Comparison of ENCODE assay signal across 23 cellular contexts in the genomic region with DNA sequence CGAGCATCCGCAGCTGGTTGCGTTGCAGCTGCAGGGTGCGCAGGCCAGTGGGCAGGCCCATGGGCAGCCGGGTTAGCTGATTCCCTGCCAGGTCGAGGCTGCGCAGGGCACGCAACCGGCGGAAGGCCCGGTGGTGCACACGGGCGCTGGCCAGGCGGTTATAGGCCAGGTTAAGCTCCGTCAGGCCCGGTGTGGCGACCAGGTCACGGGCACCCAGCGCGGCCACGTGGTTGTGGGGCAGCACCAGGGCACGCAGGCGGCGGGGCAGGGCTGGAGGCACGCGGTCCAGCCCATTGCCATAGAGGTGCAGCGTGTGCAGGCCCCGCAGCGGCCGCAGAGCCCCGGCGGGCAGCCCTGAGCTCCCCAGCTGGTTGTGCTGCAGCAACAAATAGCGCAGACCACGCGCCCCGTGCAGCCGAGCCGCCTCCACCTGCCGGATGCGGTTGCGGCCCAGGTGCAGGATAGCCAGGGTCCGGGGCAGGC. TPM values are rescaled to one million over a fixed set of nuclear protein-coding genes. Genes with fewer than 3 reads are reported as not detected.
DNase-seq lines count a peak whose midpoint lies in the region; ATAC-seq, FAIRE-seq and TF ChIP-seq lines count a peak whose summit lies in the region.
"Had no signal": no experiment of that assay in that cellular context is flagged by ENCODE, and none has a peak within 500 bp of the region (broad histone marks: within the 10 kb centered on the region; RNA-seq: fewer than 3 reads in every experiment).

No MANE protein-coding gene starts in this region.

- in situ Hi-C loops in K562 (cut with MboI) = no loop called here

- H3K27ac ChIP-seq in K562 (ENCODE audit: extremely low read depth, low read depth, low read length) (no peak overlapping the region), osteoblast (ENCODE audit: low read depth, low read length) (no peak overlapping the region)
- H3K27ac ChIP-seq: Peyer's patch had no signal

- H2AFZ ChIP-seq in K562 (ENCODE audit: low read depth, low read length) = no peak overlapping the region
- H2AFZ ChIP-seq in osteoblast (ENCODE audit: low read length) = no peak overlapping the region

- H3K4me3 ChIP-seq in K562 (no peak overlapping the region), osteoblast (ENCODE audit: insufficient read depth, low read length) (no peak overlapping the region)
- H3K4me3 ChIP-seq: Peyer's patch had no signal

- H3K4me2 ChIP-seq in K562 (ENCODE audit: insufficient read depth, low read length) (no peak overlapping the region), osteoblast (ENCODE audit: insufficient read depth, low read length) (no peak overlapping the region)

- CTCF ChIA-PET in K562 (lab: Yijun Ruan, JAX; ENCODE audit: low intra/inter-chr PET ratio) = no interaction called here

- TF ChIP-seq POLR2A in K562 (conservative IDR thresholded peaks at IDR 0.05) = no peak

- H4K20me1 ChIP-seq in K562 (replicated peaks; ENCODE audit: control insufficient read depth, insufficient read depth, low read length) (0 out of 2 replicates have a peak, but pooled peaks cover 4% of the 10 kb centered on the region), osteoblast (ENCODE audit: insufficient read depth, low read length) (no peaks in the 10 kb centered on the region)

- WGBS in K562 (ENCODE audit: insufficient coverage, low coverage, missing lambda C conversion rate) = 81% methylated on average over 33 of the region's 42 CpGs

- H3K36me3 ChIP-seq in K562 (ENCODE audit: control insufficient read depth, insufficient read depth, low read length) (peaks cover 19% of the 10 kb centered on the region; the same call in 1 of the 3 replicates), osteoblast (ENCODE audit: insufficient read depth, low read length) (peaks cover 12% of the 10 kb centered on the region)

- ATAC-seq in Right ventricle myocardium inferior (no peak), left cardiac atrium (no peak), K562 (no peak), GM18873 (IDR thresholded peaks at IDR 0.05; ENCODE audit: low FRiP score, unreplicated experiment) (no peak)

- POLR2A ChIA-PET in K562 (lab: Yijun Ruan, JAX) = interaction anchor here (0.6 to 3.2 kb wide), 6 partner anchors 10 to 80 kb away, joined by 3 to 21 read pairs (median 4); no protein-coding TSS in a partner anchor

- TF ChIP-seq CTCF in K562 (IDR thresholded peaks at IDR 0.05 in 2 of 3, conservative IDR thresholded peaks at IDR 0.05 in 1 of 3; ENCODE audit: insufficient read depth in 2 of 3, low read depth in 1 of 3, low read length in 3 of 3) (no peak), osteoblast (IDR thresholded peaks at IDR 0.05; ENCODE audit: extremely low read depth, low read depth, low read length) (no peak)

- BruUV-seq in K562 (replicated peaks; lab: Mats Ljungman, UMichigan) = no TSS peak

- H3K9me3 ChIP-seq in K562 (replicated peaks; ENCODE audit: control insufficient read depth, insufficient read depth, low read depth, low read length) = no peaks in the 10 kb centered on the region
- no peaks in the 10 kb centered on the region for H3K9me3 ChIP-seq in osteoblast (ENCODE audit: low read depth, low read length)
- H3K9me3 ChIP-seq: Caco-2, Peyer's patch had no signal

- intact Hi-C loops in Right ventricle myocardium inferior (cut with DNase I) = no loop called here
- intact Hi-C loops in left cardiac atrium (cut with DNase I) = no loop called here
- intact Hi-C loops in K562 (cut with micrococcal nuclease) = no loop called here

- no peak for TF ChIP-seq EP300 in K562 (IDR thresholded peaks at IDR 0.05; ENCODE audit: low read length)

- no peaks in the 10 kb centered on the region for H3K9me1 ChIP-seq in K562 (ENCODE audit: control insufficient read depth, insufficient read depth, low read length)

- H3K4me1 ChIP-seq in K562 (replicated peaks in 1 of 2; ENCODE audit: control insufficient read depth in 2 of 2, insufficient read depth in 2 of 2, low read length in 2 of 2) (peaks cover 0 to 54% of the 10 kb centered on the region in 2 experiments; a peak in 4 of 5 replicates), osteoblast (ENCODE audit: insufficient read depth, low read length) (no peaks in the 10 kb centered on the region)
- H3K4me1 ChIP-seq: Caco-2, Peyer's patch had no signal

- DNase-seq in Right ventricle myocardium inferior (ENCODE audit: missing footprints) = peak; percentile 54
- DNase-seq in left cardiac atrium = no peak
- DNase-seq in NCI-H146 treated with DMSO at 0.1 percent for 48 hours (lab: John Stamatoyannopoulos, UW; ENCODE audit: unreplicated experiment) = peak; percentile 9
- no peak for DNase-seq in K562 (ENCODE audit: extremely low read depth in 1 of 4, low spot score in 3 of 4)
- DNase-seq in osteoblast (ENCODE audit: insufficient read length, low spot score, missing footprints) = peak; percentile 56
- no peak for DNase-seq in midbrain (lab: John Stamatoyannopoulos, UW)
- DNase-seq in NCI-H1417 treated with DMSO at 0.1 percent for 48 hours (lab: John Stamatoyannopoulos, UW) = no peak
- DNase-seq: Caco-2, DMS79 treated with DMSO at 0.1 percent for 48 hours, GOT3, Kasumi-1, NCI-H1417, NCI-H2081, NCI-H226, NCI-H82, T-helper 1 cell had no signal

- H3K79me2 ChIP-seq in K562 (ENCODE audit: control insufficient read depth, insufficient read depth, low read length) (no peaks in the 10 kb centered on the region), osteoblast (ENCODE audit: insufficient read depth, low read length) (no peaks in the 10 kb centered on the region)

- H3K9ac ChIP-seq in K562 (ENCODE audit: insufficient read depth in 1 of 2, low read depth in 2 of 2, low read length in 2 of 2) = peak overlapping the region in 1 of 2 experiments; percentile 35; a peak in 2 of 4 replicates

- no peak for FAIRE-seq in K562 (lab: Jason Lieb, UNC)
- FAIRE-seq: G401.6, GM12892 had no signal

- no peak for TF ChIP-seq RAD21 in K562 (CRISPR knock-in tag; conservative IDR thresholded peaks at IDR 0.05 in 1 of 2, IDR thresholded peaks at IDR 0.05 in 1 of 2)

- peaks cover 0 to 3% of the 10 kb centered on the region in 2 experiments; a peak in 2 of 5 replicates for H3K27me3 ChIP-seq in K562 (ENCODE audit: control insufficient read depth in 2 of 2, insufficient read depth in 2 of 2, low read length in 2 of 2)
- H3K27me3 ChIP-seq in osteoblast (ENCODE audit: insufficient read depth, low read length) = no peaks in the 10 kb centered on the region
- H3K27me3 ChIP-seq: Peyer's patch had no signal

RNA-seq across cellular contexts. Expression of a gene that starts 5.3 kb away (rescaled TPM):
- total RNA-seq in Right ventricle myocardium inferior = 2.5 TPM
- 1 to 10 TPM; 1.1 to 1.4 TPM for total RNA-seq in left cardiac atrium
- 0.14 and 2.1 TPM in 2 replicates for total RNA-seq in K562 (2011; cell fraction: chromatin; rRNA removed; ENCODE audit: low replicate concordance)
- total RNA-seq in K562 (2011; cell fraction: nucleolus; rRNA removed) = 0.53 and 1.2 TPM in 2 replicates
- total RNA-seq in K562 (2011; cell fraction: nucleoplasm; rRNA removed) = 0.29 and 2.3 TPM in 2 replicates
- total RNA-seq in K562 (2014; rRNA removed) = 0.12 TPM in 1 of 2 replicates, not detected in the other
- total RNA-seq in K562 (2014; rRNA removed; fragmentation: Illumina TruSeq; extraction: Trizol) = not detected in 2 replicates
- 0.25 and 0.34 TPM in 2 replicates for total RNA-seq in K562 (2015; rRNA removed; fragmentation: Illumina TruSeq; extraction: Trizol)
- 0.40 and 0.47 TPM in 2 replicates for total RNA-seq in K562 (2021)
- 0.18 and 0.46 TPM in 2 replicates for polyA plus RNA-seq in K562 (2011; rRNA removed)
- 0.55 and 0.91 TPM in 2 replicates for polyA plus RNA-seq in K562 (2011; cell fraction: cytosol; rRNA removed)
- polyA plus RNA-seq in K562 (2011; cell fraction: nucleus; rRNA removed) = 0.18 and 0.60 TPM in 2 replicates
- polyA plus RNA-seq in K562 (2012) = 0.82 and 1.8 TPM in 2 replicates
- polyA plus RNA-seq in K562 (2014; fragmentation: Illumina TruSeq; extraction: Trizol) = 0.22 and 0.42 TPM in 2 replicates
- under 1 TPM in 1 of 2 experiments, not detected in 1; 0.24 TPM for polyA plus RNA-seq in K562 (2014; fragmentation: Nextera tagmentation; extraction: Ambion mirVana)
- polyA plus RNA-seq in K562 (2014; rRNA removed) = 0.21 TPM in 1 of 2 replicates, not detected in the other
- polyA minus RNA-seq in K562 (2011; rRNA and poly(A)+ RNA removed) = 0.42 TPM in 1 of 2 replicates, not detected in the other
- not detected in 2 replicates for polyA minus RNA-seq in K562 (2011; cell fraction: cytosol; rRNA and poly(A)+ RNA removed)
- polyA minus RNA-seq in K562 (2011; cell fraction: nucleus; rRNA and poly(A)+ RNA removed) = 0.13 and 0.67 TPM in 2 replicates
- 4.0 and 6.5 TPM in 2 replicates for total RNA-seq in osteoblast
- total RNA-seq: A673, Caco-2, SK-MEL-5 had no signal

RNA-seq across cellular contexts. Expression of a gene that starts 19.4 kb away (rescaled TPM):
- total RNA-seq in Right ventricle myocardium inferior (18.0 TPM), left cardiac atrium (10 to 100 TPM; 17.1 to 19.2 TPM), K562 (2014; rRNA removed) (37.0 and 39.4 TPM in 2 replicates), K562 (2014; rRNA removed; fragmentation: Illumina TruSeq; extraction: Trizol) (10.4 and 13.6 TPM in 2 replicates), K562 (2015; rRNA removed; fragmentation: Illumina TruSeq; extraction: Trizol) (22.5 and 24.0 TPM in 2 replicates), K562 (2021) (63.2 and 68.5 TPM in 2 replicates), osteoblast (11.5 and 11.9 TPM in 2 replicates)
- total RNA-seq in K562 (2011; cell fraction: chromatin; rRNA removed; ENCODE audit: low replicate concordance) = 49.6 and 162 TPM in 2 replicates
- 148 and 149 TPM in 2 replicates for total RNA-seq in K562 (2011; cell fraction: nucleolus; rRNA removed)
- total RNA-seq in K562 (2011; cell fraction: nucleoplasm; rRNA removed) = 55.0 and 76.5 TPM in 2 replicates
- polyA plus RNA-seq in K562 (2011; rRNA removed) (27.7 and 46.8 TPM in 2 replicates), K562 (2014; fragmentation: Illumina TruSeq; extraction: Trizol) (31.0 and 55.5 TPM in 2 replicates), K562 (2014; fragmentation: Nextera tagmentation; extraction: Ambion mirVana) (under 1 TPM; 0.17 to 0.56 TPM), K562 (2014; rRNA removed) (52.5 and 56.2 TPM in 2 replicates)
- polyA plus RNA-seq in K562 (2011; cell fraction: cytosol; rRNA removed) = 28.8 and 44.6 TPM in 2 replicates
- polyA plus RNA-seq in K562 (2011; cell fraction: nucleus; rRNA removed) = 228 and 347 TPM in 2 replicates
- polyA plus RNA-seq in K562 (2012) = 50.0 and 68.0 TPM in 2 replicates
- 14.2 and 17.7 TPM in 2 replicates for polyA minus RNA-seq in K562 (2011; rRNA and poly(A)+ RNA removed)
- polyA minus RNA-seq in K562 (2011; cell fraction: cytosol; rRNA and poly(A)+ RNA removed) = 19.0 and 22.3 TPM in 2 replicates
- 42.0 and 54.3 TPM in 2 replicates for polyA minus RNA-seq in K562 (2011; cell fraction: nucleus; rRNA and poly(A)+ RNA removed)

RNA-seq across cellular contexts. Expression of a gene that starts 27.0 kb away (rescaled TPM):
- total RNA-seq in Right ventricle myocardium inferior (18.7 TPM), left cardiac atrium (10 to 100 TPM; 19.4 to 20.5 TPM), K562 (2014; rRNA removed) (17.9 and 18.8 TPM in 2 replicates), K562 (2014; rRNA removed; fragmentation: Illumina TruSeq; extraction: Trizol) (5.8 and 7.7 TPM in 2 replicates), K562 (2015; rRNA removed; fragmentation: Illumina TruSeq; extraction: Trizol) (12.0 and 12.9 TPM in 2 replicates), K562 (2021) (28.4 and 31.0 TPM in 2 replicates), osteoblast (19.2 and 22.4 TPM in 2 replicates)
- 61.5 and 146 TPM in 2 replicates for total RNA-seq in K562 (2011; cell fraction: chromatin; rRNA removed; ENCODE audit: low replicate concordance)
- total RNA-seq in K562 (2011; cell fraction: nucleolus; rRNA removed) = 72.1 and 79.4 TPM in 2 replicates
- total RNA-seq in K562 (2011; cell fraction: nucleoplasm; rRNA removed) = 61.5 and 70.7 TPM in 2 replicates
- polyA plus RNA-seq in K562 (2011; rRNA removed) (10.1 and 25.5 TPM in 2 replicates), K562 (2014; fragmentation: Illumina TruSeq; extraction: Trizol) (15.6 and 21.2 TPM in 2 replicates), K562 (2014; fragmentation: Nextera tagmentation; extraction: Ambion mirVana) (under 1 TPM; 0.32 to 0.42 TPM), K562 (2014; rRNA removed) (26.7 and 27.1 TPM in 2 replicates)
- polyA plus RNA-seq in K562 (2011; cell fraction: cytosol; rRNA removed) = 8.9 and 11.7 TPM in 2 replicates
- 67.6 and 73.2 TPM in 2 replicates for polyA plus RNA-seq in K562 (2011; cell fraction: nucleus; rRNA removed)
- polyA plus RNA-seq in K562 (2012) = 17.9 and 39.2 TPM in 2 replicates
- polyA minus RNA-seq in K562 (2011; rRNA and poly(A)+ RNA removed) = 8.3 and 8.9 TPM in 2 replicates
- polyA minus RNA-seq in K562 (2011; cell fraction: cytosol; rRNA and poly(A)+ RNA removed) = 9.0 and 11.1 TPM in 2 replicates
- 15.9 and 19.3 TPM in 2 replicates for polyA minus RNA-seq in K562 (2011; cell fraction: nucleus; rRNA and poly(A)+ RNA removed)

RNA-seq across cellular contexts. Expression of a gene that starts 27.0 kb away (rescaled TPM):
- total RNA-seq in Right ventricle myocardium inferior (0.76 TPM), left cardiac atrium (1 to 10 TPM in 1 of 2 donors, under 1 TPM in 1; 0.62 to 1.1 TPM), K562 (2014; rRNA removed) (3.6 and 4.2 TPM in 2 replicates), K562 (2014; rRNA removed; fragmentation: Illumina TruSeq; extraction: Trizol) (1.9 and 2.4 TPM in 2 replicates), K562 (2015; rRNA removed; fragmentation: Illumina TruSeq; extraction: Trizol) (4.6 and 6.0 TPM in 2 replicates), K562 (2021) (5.9 and 6.1 TPM in 2 replicates), osteoblast (0.59 and 0.72 TPM in 2 replicates)
- total RNA-seq in K562 (2011; cell fraction: chromatin; rRNA removed; ENCODE audit: low replicate concordance) = 4.2 and 15.2 TPM in 2 replicates
- total RNA-seq in K562 (2011; cell fraction: nucleolus; rRNA removed) = 11.3 and 15.2 TPM in 2 replicates
- total RNA-seq in K562 (2011; cell fraction: nucleoplasm; rRNA removed) = 7.3 TPM in 2 replicates
- polyA plus RNA-seq in K562 (2011; rRNA removed) (3.0 and 5.5 TPM in 2 replicates), K562 (2014; fragmentation: Illumina TruSeq; extraction: Trizol) (4.6 and 4.8 TPM in 2 replicates), K562 (2014; fragmentation: Nextera tagmentation; extraction: Ambion mirVana) (under 1 TPM; 0.75 to 0.88 TPM), K562 (2014; rRNA removed) (4.5 and 6.0 TPM in 2 replicates)
- polyA plus RNA-seq in K562 (2011; cell fraction: cytosol; rRNA removed) = 5.1 and 5.3 TPM in 2 replicates
- 13.5 and 15.3 TPM in 2 replicates for polyA plus RNA-seq in K562 (2011; cell fraction: nucleus; rRNA removed)
- polyA plus RNA-seq in K562 (2012) = 4.7 and 8.9 TPM in 2 replicates
- polyA minus RNA-seq in K562 (2011; rRNA and poly(A)+ RNA removed) = 1.4 and 1.6 TPM in 2 replicates
- polyA minus RNA-seq in K562 (2011; cell fraction: cytosol; rRNA and poly(A)+ RNA removed) = 1.4 and 4.5 TPM in 2 replicates
- polyA minus RNA-seq in K562 (2011; cell fraction: nucleus; rRNA and poly(A)+ RNA removed) = 4.6 and 7.6 TPM in 2 replicates

RNA-seq across cellular contexts. Expression of a gene that starts 56.0 kb away (rescaled TPM):
- total RNA-seq in Right ventricle myocardium inferior (0.68 TPM), left cardiac atrium (1 to 10 TPM; 1.0 to 1.2 TPM), K562 (2014; rRNA removed) (not detected in 2 replicates), K562 (2014; rRNA removed; fragmentation: Illumina TruSeq; extraction: Trizol) (not detected in 2 replicates), K562 (2015; rRNA removed; fragmentation: Illumina TruSeq; extraction: Trizol) (not detected in 2 replicates), K562 (2021) (not detected in 2 replicates), osteoblast (0.59 TPM in 1 of 2 replicates, not detected in the other)
- total RNA-seq in K562 (2011; cell fraction: chromatin; rRNA removed; ENCODE audit: low replicate concordance) = not detected in 2 replicates
- not detected in 2 replicates for total RNA-seq in K562 (2011; cell fraction: nucleolus; rRNA removed)
- total RNA-seq in K562 (2011; cell fraction: nucleoplasm; rRNA removed) = not detected in 2 replicates
- polyA plus RNA-seq in K562 (2011; rRNA removed) (not detected in 2 replicates), K562 (2014; fragmentation: Illumina TruSeq; extraction: Trizol) (not detected in 2 replicates), K562 (2014; fragmentation: Nextera tagmentation; extraction: Ambion mirVana) (not detected), K562 (2014; rRNA removed) (not detected in 2 replicates)
- polyA plus RNA-seq in K562 (2011; cell fraction: cytosol; rRNA removed) = not detected in 2 replicates
- not detected in 2 replicates for polyA plus RNA-seq in K562 (2011; cell fraction: nucleus; rRNA removed)
- polyA plus RNA-seq in K562 (2012) = not detected in 2 replicates
- polyA minus RNA-seq in K562 (2011; rRNA and poly(A)+ RNA removed) = not detected in 2 replicates
- not detected in 2 replicates for polyA minus RNA-seq in K562 (2011; cell fraction: cytosol; rRNA and poly(A)+ RNA removed)
- not detected in 2 replicates for polyA minus RNA-seq in K562 (2011; cell fraction: nucleus; rRNA and poly(A)+ RNA removed)
- total RNA-seq: Caco-2, Peyer's patch, SK-MEL-5 had no signal
- polyA plus RNA-seq: CD14-positive monocyte had no signal

Comparison
In these comparisons a context has a peak if more than half of its experiments do, and no peak if none do; other contexts are left out.
1. DNase-seq: peak in Right ventricle myocardium inferior (single experiment), NCI-H146 treated with DMSO at 0.1 percent for 48 hours (single experiment) and osteoblast (single experiment); none in left cardiac atrium (single experiment), K562 (0 of 4), midbrain (single experiment) and NCI-H1417 treated with DMSO at 0.1 percent for 48 hours (single experiment).